In genomic region chr17:82698065-82698973, GRCh38 we compare ENCODE assay signal across 8 cellular contexts. TPM values are rescaled to one million over a fixed set of nuclear protein-coding genes. Genes with fewer than 3 reads are reported as not detected.
DNase-seq lines count a peak whose midpoint lies in the region; ATAC-seq and TF ChIP-seq lines count a peak whose summit lies in the region.

A gene with protein sequence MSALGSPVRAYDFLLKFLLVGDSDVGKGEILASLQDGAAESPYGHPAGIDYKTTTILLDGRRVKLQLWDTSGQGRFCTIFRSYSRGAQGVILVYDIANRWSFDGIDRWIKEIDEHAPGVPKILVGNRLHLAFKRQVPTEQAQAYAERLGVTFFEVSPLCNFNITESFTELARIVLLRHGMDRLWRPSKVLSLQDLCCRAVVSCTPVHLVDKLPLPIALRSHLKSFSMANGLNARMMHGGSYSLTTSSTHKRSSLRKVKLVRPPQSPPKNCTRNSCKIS (minus strand): TSS chr17:82698698. CDS start chr17:82698596, 102 bp downstream.

- H3K27ac ChIP-seq in caudate nucleus (ENCODE audit: low read depth, low read length) (peak within 1 kb of the TSS; percentile 73), skin epidermis (peak within 1 kb of the TSS in 20 of 21 experiments; percentile 1 to 84 (median 73))

- no peak for TF ChIP-seq CTCF in activated B cell treated with CpG ODN at 0.5 μM for 24 hours (IDR thresholded peaks at IDR 0.05)

- peak within 1 kb of the TSS; percentile 56 to 90 (median 81) for H3K4me3 ChIP-seq in skin epidermis

- H3K4me3 Mint-ChIP-seq in activated B cell treated with CpG ODN at 0.5 μM for 24 hours, result peak within 1 kb of the TSS; percentile 82

- H3K9me3 Mint-ChIP-seq in activated B cell treated with CpG ODN at 0.5 μM for 24 hours, result peaks cover 10% of the 10 kb centered on the region

- intact Hi-C loops in activated B cell treated with CpG ODN at 0.5 μM for 24 hours (cut with micrococcal nuclease), result loop anchor here (1.0 to 5.0 kb wide), 4 partner anchors 18 to 281 kb away; partner anchors contain the start of genes FN3KRP, HEXD, OGFOD3 and WDR45B

- H3K36me3 Mint-ChIP-seq in activated B cell treated with CpG ODN at 0.5 μM for 24 hours (ENCODE audit: low read depth), result peaks cover 5% of the 10 kb centered on the region

- peaks cover 16% of the 10 kb centered on the region for H3K4me1 Mint-ChIP-seq in activated B cell treated with CpG ODN at 0.5 μM for 24 hours

- H3K27ac Mint-ChIP-seq in activated B cell treated with CpG ODN at 0.5 μM for 24 hours, result no peak within 1 kb of the TSS

- POLR2A ChIA-PET in activated B cell treated with CpG ODN at 0.5 μM for 24 hours (lab: Charles Lee), result no interaction called here

- DNase-seq in AG08395 (ENCODE audit: low spot score) (peak; percentile 100), NCI-H2196 (lab: John Stamatoyannopoulos, UW; ENCODE audit: unreplicated experiment) (peak; percentile 100), activated B cell treated with CpG ODN at 0.5 μM for 24 hours (peak; percentile 94), caudate nucleus (lab: John Stamatoyannopoulos, UW) (peak; percentile 82 to 100 (median 99)), iPS-NIHi7 (ENCODE audit: extremely low spot score) (peak; percentile 100)

- ATAC-seq in GM18907 (IDR thresholded peaks at IDR 0.05; ENCODE audit: unreplicated experiment), result peak; percentile 95
- peak; percentile 97 for ATAC-seq in HG03135 (IDR thresholded peaks at IDR 0.05; ENCODE audit: unreplicated experiment)
- peak; percentile 98 for ATAC-seq in activated B cell treated with CpG ODN at 0.5 μM for 24 hours (ENCODE audit: low read depth)

- peaks cover 4% of the 10 kb centered on the region for H3K27me3 Mint-ChIP-seq in activated B cell treated with CpG ODN at 0.5 μM for 24 hours

- CTCF ChIA-PET in activated B cell treated with CpG ODN at 0.5 μM for 24 hours (lab: Charles Lee), result no interaction called here

RNA-seq across cellular contexts. Expression of the gene that starts here (rescaled TPM):
- 2.0 and 2.6 TPM in 2 replicates for total RNA-seq in activated B cell treated with CpG ODN at 0.5 μM for 24 hours

Comparison
In these comparisons a context has a peak if more than half of its experiments do, and no peak if none do; other contexts are left out.
1. Peak in every context shown above with its lines: DNase-seq, ATAC-seq, H3K4me3 ChIP-seq and H3K27ac ChIP-seq.